Comparison of ENCODE assay signal across 8 cellular contexts in genomic region chr11:66267379-66268209, GRCh38. TPM values are rescaled to one million over a fixed set of nuclear protein-coding genes. Genes with fewer than 3 reads are reported as not detected.
DNase-seq lines count a peak whose midpoint lies in the region; ATAC-seq and TF ChIP-seq lines count a peak whose summit lies in the region.

No MANE protein-coding gene starts in this region.

- ATAC-seq in HG02943 (IDR thresholded peaks at IDR 0.05; ENCODE audit: low read depth, unreplicated experiment) (peak; percentile 31), left lobe of liver (peak; percentile 79)

- H3K4me3 Mint-ChIP-seq in activated CD4-positive, alpha-beta T cell treated with anti-CD3 and anti-CD28 coated beads, Interleukin-2, amount 10 ng/mL, durations not matched to agents 24 days and 14 days: peak overlapping the region; percentile 99

- peak overlapping the region; percentile 93 for H3K4me3 ChIP-seq in coronary artery

- intact Hi-C loops in activated CD4-positive, alpha-beta T cell treated with anti-CD3 and anti-CD28 coated beads, Interleukin-2, amount 10 ng/mL, durations not matched to agents 24 days and 14 days (cut with micrococcal nuclease): loop anchor here (1.0 to 5.0 kb wide), 3 partner anchors 15 to 265 kb away; partner anchors contain the start of genes B4GAT1, BANF1, BRMS1 and EIF1AD

- DNase-seq in SIG-M5 treated with dmso at 0.1 percent for 504 hours (lab: John Stamatoyannopoulos, UW; ENCODE audit: unreplicated experiment) (peak; percentile 69), SIG-M5 (lab: John Stamatoyannopoulos, UW) (no peak), NCI-H226 (peak; percentile 68), coronary artery (ENCODE audit: low spot score) (peak; percentile 94), left lobe of liver (ENCODE audit: low spot score) (peak; percentile 85)
- DNase-seq in activated CD4-positive, alpha-beta T cell treated with anti-CD3 and anti-CD28 coated beads, Interleukin-2, amount 10 ng/mL, durations not matched to agents 24 days and 14 days: peak; percentile 95
- peak; percentile 89 for DNase-seq in stimulated activated CD4-positive, alpha-beta T cell treated with anti-CD3 and anti-CD28 coated beads, Interleukin-1b, Interleukin-23, amount 100 ng/mL, for 48 hours

- H3K27ac ChIP-seq in coronary artery: peak overlapping the region; percentile 91 to 99

- H3K36me3 Mint-ChIP-seq in activated CD4-positive, alpha-beta T cell treated with anti-CD3 and anti-CD28 coated beads, Interleukin-2, amount 10 ng/mL, durations not matched to agents 24 days and 14 days (ENCODE audit: low read depth): peaks cover 45% of the 10 kb centered on the region

- H3K27ac Mint-ChIP-seq in activated CD4-positive, alpha-beta T cell treated with anti-CD3 and anti-CD28 coated beads, Interleukin-2, amount 10 ng/mL, durations not matched to agents 24 days and 14 days: peak overlapping the region; percentile 98

- H3K9me3 Mint-ChIP-seq in activated CD4-positive, alpha-beta T cell treated with anti-CD3 and anti-CD28 coated beads, Interleukin-2, amount 10 ng/mL, durations not matched to agents 24 days and 14 days: no peaks in the 10 kb centered on the region

- H3K27me3 Mint-ChIP-seq in activated CD4-positive, alpha-beta T cell treated with anti-CD3 and anti-CD28 coated beads, Interleukin-2, amount 10 ng/mL, durations not matched to agents 24 days and 14 days: peaks cover 4% of the 10 kb centered on the region

- peaks cover 25% of the 10 kb centered on the region for H3K4me1 Mint-ChIP-seq in activated CD4-positive, alpha-beta T cell treated with anti-CD3 and anti-CD28 coated beads, Interleukin-2, amount 10 ng/mL, durations not matched to agents 24 days and 14 days

- no peak for TF ChIP-seq CTCF in coronary artery (IDR thresholded peaks at IDR 0.05)

RNA-seq across cellular contexts. Expression of gene RAB1B, which starts 0.8 kb away (rescaled TPM):
- total RNA-seq in activated CD4-positive, alpha-beta T cell treated with anti-CD3 and anti-CD28 coated beads, Interleukin-2, amount 10 ng/mL, durations not matched to agents 24 days and 14 days: 117 and 123 TPM in 2 replicates
- total RNA-seq in left lobe of liver: 58.0 TPM

RNA-seq across cellular contexts. Expression of gene KLC2, which starts 10.1 kb away (rescaled TPM):
- 56.6 and 57.0 TPM in 2 replicates for total RNA-seq in activated CD4-positive, alpha-beta T cell treated with anti-CD3 and anti-CD28 coated beads, Interleukin-2, amount 10 ng/mL, durations not matched to agents 24 days and 14 days
- total RNA-seq in left lobe of liver: 5.6 TPM

RNA-seq across cellular contexts. Expression of gene CNIH2, which starts 10.4 kb away (rescaled TPM):
- 1.0 and 2.7 TPM in 2 replicates for total RNA-seq in activated CD4-positive, alpha-beta T cell treated with anti-CD3 and anti-CD28 coated beads, Interleukin-2, amount 10 ng/mL, durations not matched to agents 24 days and 14 days
- 0.13 TPM for total RNA-seq in left lobe of liver

RNA-seq across cellular contexts. Expression of gene YIF1A, which starts 21.3 kb away (rescaled TPM):
- total RNA-seq in activated CD4-positive, alpha-beta T cell treated with anti-CD3 and anti-CD28 coated beads, Interleukin-2, amount 10 ng/mL, durations not matched to agents 24 days and 14 days: 108 and 119 TPM in 2 replicates
- 120 TPM for total RNA-seq in left lobe of liver

RNA-seq across cellular contexts. Expression of gene TMEM151A, which starts 24.1 kb away (rescaled TPM):
- total RNA-seq in activated CD4-positive, alpha-beta T cell treated with anti-CD3 and anti-CD28 coated beads, Interleukin-2, amount 10 ng/mL, durations not matched to agents 24 days and 14 days: not detected in 2 replicates
- 0.10 TPM for total RNA-seq in left lobe of liver
